ENCODE assay signal across 1 cellular context in genomic region chr20:62522748-62523396, GRCh38.
TF ChIP-seq lines count a peak whose summit lies in the region.

No MANE protein-coding gene starts in this region.

TF ChIP-seq in K562, 482 proteins besides CTCF, POLR2A, EP300 and RAD21 (continued from another document and continues in another):
- TF ChIP-seq, protein P1, sequence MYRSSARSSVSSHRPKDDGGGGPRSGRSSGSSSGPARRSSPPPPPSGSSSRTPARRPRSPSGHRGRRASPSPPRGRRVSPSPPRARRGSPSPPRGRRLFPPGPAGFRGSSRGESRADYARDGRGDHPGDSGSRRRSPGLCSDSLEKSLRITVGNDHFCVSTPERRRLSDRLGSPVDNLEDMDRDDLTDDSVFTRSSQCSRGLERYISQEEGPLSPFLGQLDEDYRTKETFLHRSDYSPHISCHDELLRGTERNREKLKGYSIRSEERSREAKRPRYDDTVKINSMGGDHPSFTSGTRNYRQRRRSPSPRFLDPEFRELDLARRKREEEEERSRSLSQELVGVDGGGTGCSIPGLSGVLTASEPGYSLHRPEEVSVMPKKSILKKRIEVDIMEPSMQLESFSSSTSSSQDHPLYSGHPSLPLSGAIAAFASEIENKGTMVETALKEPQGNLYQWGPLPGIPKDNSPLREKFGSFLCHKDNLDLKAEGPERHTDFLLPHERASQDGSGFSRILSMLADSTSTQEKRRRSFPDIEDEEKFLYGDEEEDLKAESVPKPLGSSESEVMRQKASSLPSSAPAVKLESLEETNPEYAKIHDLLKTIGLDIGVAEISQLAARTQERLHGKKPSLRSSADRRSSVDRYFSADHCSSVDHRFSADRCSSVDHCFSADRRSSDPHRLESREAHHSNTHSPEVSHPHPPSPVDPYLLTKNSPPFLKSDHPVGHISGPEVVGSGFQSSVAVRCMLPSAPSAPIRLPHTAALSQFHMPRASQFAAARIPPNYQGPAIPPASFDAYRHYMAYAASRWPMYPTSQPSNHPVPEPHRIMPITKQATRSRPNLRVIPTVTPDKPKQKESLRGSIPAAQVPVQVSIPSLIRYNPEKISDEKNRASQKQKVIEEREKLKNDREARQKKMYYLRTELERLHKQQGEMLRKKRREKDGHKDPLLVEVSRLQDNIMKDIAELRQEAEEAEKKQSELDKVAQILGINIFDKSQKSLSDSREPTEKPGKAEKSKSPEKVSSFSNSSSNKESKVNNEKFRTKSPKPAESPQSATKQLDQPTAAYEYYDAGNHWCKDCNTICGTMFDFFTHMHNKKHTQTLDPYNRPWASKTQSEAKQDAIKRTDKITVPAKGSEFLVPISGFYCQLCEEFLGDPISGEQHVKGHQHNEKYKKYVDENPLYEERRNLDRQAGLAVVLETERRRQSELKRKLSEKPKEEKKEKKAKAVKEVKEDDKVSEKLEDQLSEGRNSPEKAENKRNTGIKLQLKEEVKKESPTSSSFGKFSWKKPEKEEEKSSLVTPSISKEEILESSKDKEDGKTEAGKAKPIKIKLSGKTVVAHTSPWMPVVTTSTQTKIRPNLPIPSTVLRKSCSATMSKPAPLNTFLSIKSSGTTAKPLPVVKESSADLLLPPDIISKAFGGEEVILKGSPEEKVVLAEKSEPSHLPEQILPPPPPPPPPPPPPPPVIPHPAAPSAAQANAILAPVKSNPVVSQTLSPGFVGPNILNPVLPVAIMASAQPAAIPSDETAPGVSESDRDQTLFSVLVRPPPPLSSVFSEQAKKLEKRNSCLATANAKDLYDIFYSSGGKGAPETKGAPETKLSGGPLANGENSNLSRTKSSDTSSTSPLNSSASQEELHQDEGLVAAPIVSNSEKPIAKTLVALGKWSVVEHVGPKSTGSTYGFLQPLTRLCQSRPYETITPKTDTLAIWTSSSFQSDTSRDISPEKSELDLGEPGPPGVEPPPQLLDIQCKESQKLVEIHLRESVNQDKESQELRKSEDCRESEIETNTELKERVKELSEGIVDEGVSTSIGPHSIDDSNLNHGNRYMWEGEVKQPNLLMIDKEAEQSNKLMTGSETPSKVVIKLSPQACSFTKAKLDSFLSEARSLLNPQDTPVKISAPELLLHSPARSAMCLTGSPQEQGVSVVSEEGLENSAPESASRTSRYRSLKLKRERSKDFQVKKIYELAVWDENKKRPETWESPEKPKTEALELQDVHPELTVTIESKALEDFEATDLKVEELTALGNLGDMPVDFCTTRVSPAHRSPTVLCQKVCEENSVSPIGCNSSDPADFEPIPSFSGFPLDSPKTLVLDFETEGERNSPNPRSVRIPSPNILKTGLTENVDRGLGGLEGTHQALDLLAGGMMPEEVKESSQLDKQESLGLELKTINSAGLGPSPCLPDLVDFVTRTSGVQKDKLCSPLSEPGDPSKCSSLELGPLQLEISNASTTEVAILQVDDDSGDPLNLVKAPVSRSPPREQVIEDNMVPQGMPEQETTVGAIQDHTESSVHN (IDR thresholded peaks at IDR 0.05; ENCODE audit: borderline replicate concordance in 1 of 2, low read depth in 1 of 2): no peak
- TF ChIP-seq CTBP1 (IDR thresholded peaks at IDR 0.05; ENCODE audit: borderline replicate concordance) (peak; percentile 46), SP2 (IDR thresholded peaks at IDR 0.05; ENCODE audit: extremely low read depth, low read depth, low read length, poor library complexity, severe bottlenecking) (no peak), ZNF696 (CRISPR knock-in tag; conservative IDR thresholded peaks at IDR 0.05) (no peak), SNIP1 (IDR thresholded peaks at IDR 0.05; ENCODE audit: low read depth) (no peak), ZNF407 (IDR thresholded peaks at IDR 0.05; ENCODE audit: low read depth) (no peak), NUFIP1 (IDR thresholded peaks at IDR 0.05; ENCODE audit: partially characterized antibody) (no peak), CHD1 (IDR thresholded peaks at IDR 0.05; ENCODE audit: low read length) (no peak), SOX6 (IDR thresholded peaks at IDR 0.05) (no peak), CXXC5 (CRISPR knock-in tag; IDR thresholded peaks at IDR 0.05) (peak; percentile 49; the same call in 1 of the 2 replicates), ZNF778 (CRISPR knock-in tag; IDR thresholded peaks at IDR 0.05) (no peak), HMBOX1 (IDR thresholded peaks at IDR 0.05) (no peak), ZBTB1 (CRISPR knock-in tag; IDR thresholded peaks at IDR 0.05; ENCODE audit: borderline replicate concordance, low read depth) (no peak), ZNF12 (CRISPR knock-in tag; IDR thresholded peaks at IDR 0.05) (no peak), MED1 (CRISPR knock-in tag; IDR thresholded peaks at IDR 0.05; ENCODE audit: borderline replicate concordance) (no peak), NCOA4 (IDR thresholded peaks at IDR 0.05; ENCODE audit: partially characterized antibody) (no peak), NR1H2 (CRISPR knock-in tag; IDR thresholded peaks at IDR 0.05) (no peak), ARID1B (IDR thresholded peaks at IDR 0.05) (0 out of 2 replicates have a peak, but pooled peaks have one; percentile 10), CBFA2T3 (IDR thresholded peaks at IDR 0.05) (0 out of 2 replicates have a peak, but pooled peaks have one; percentile 5), ZFP1 (CRISPR knock-in tag; IDR thresholded peaks at IDR 0.05) (no peak), HDAC6 (IDR thresholded peaks at IDR 0.05; ENCODE audit: low read depth, low read length) (no peak), ZNF175 (CRISPR knock-in tag; IDR thresholded peaks at IDR 0.05; ENCODE audit: low read depth) (no peak), ASH1L (IDR thresholded peaks at IDR 0.05; ENCODE audit: borderline replicate concordance, low read depth, partially characterized antibody) (no peak), NELFE (IDR thresholded peaks at IDR 0.05; ENCODE audit: insufficient read depth, insufficient read length) (no peak), STAT5B (CRISPR knock-in tag; IDR thresholded peaks at IDR 0.05) (no peak), ESRRB (CRISPR knock-in tag; IDR thresholded peaks at IDR 0.05; ENCODE audit: borderline replicate concordance) (no peak), OTX1 (CRISPR knock-in tag; IDR thresholded peaks at IDR 0.05) (no peak)
- TF ChIP-seq, protein P2, sequence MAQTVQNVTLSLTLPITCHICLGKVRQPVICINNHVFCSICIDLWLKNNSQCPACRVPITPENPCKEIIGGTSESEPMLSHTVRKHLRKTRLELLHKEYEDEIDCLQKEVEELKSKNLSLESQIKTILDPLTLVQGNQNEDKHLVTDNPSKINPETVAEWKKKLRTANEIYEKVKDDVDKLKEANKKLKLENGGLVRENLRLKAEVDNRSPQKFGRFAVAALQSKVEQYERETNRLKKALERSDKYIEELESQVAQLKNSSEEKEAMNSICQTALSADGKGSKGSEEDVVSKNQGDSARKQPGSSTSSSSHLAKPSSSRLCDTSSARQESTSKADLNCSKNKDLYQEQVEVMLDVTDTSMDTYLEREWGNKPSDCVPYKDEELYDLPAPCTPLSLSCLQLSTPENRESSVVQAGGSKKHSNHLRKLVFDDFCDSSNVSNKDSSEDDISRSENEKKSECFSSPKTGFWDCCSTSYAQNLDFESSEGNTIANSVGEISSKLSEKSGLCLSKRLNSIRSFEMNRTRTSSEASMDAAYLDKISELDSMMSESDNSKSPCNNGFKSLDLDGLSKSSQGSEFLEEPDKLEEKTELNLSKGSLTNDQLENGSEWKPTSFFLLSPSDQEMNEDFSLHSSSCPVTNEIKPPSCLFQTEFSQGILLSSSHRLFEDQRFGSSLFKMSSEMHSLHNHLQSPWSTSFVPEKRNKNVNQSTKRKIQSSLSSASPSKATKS (CRISPR knock-in tag; IDR thresholded peaks at IDR 0.05): no peak
- TF ChIP-seq, protein P3, sequence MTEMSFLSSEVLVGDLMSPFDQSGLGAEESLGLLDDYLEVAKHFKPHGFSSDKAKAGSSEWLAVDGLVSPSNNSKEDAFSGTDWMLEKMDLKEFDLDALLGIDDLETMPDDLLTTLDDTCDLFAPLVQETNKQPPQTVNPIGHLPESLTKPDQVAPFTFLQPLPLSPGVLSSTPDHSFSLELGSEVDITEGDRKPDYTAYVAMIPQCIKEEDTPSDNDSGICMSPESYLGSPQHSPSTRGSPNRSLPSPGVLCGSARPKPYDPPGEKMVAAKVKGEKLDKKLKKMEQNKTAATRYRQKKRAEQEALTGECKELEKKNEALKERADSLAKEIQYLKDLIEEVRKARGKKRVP (CRISPR knock-in tag; IDR thresholded peaks at IDR 0.05): 0 out of 2 replicates have a peak, but pooled peaks have one; percentile 23
- TF ChIP-seq, protein P4, sequence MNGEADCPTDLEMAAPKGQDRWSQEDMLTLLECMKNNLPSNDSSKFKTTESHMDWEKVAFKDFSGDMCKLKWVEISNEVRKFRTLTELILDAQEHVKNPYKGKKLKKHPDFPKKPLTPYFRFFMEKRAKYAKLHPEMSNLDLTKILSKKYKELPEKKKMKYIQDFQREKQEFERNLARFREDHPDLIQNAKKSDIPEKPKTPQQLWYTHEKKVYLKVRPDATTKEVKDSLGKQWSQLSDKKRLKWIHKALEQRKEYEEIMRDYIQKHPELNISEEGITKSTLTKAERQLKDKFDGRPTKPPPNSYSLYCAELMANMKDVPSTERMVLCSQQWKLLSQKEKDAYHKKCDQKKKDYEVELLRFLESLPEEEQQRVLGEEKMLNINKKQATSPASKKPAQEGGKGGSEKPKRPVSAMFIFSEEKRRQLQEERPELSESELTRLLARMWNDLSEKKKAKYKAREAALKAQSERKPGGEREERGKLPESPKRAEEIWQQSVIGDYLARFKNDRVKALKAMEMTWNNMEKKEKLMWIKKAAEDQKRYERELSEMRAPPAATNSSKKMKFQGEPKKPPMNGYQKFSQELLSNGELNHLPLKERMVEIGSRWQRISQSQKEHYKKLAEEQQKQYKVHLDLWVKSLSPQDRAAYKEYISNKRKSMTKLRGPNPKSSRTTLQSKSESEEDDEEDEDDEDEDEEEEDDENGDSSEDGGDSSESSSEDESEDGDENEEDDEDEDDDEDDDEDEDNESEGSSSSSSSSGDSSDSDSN (IDR thresholded peaks at IDR 0.05; ENCODE audit: borderline replicate concordance in 1 of 2, low read depth in 2 of 2, low read length in 2 of 2): 0 out of 4 replicates have a peak, but pooled peaks of 1 of the 2 experiments have one; percentile 10
- TF ChIP-seq, protein P5, sequence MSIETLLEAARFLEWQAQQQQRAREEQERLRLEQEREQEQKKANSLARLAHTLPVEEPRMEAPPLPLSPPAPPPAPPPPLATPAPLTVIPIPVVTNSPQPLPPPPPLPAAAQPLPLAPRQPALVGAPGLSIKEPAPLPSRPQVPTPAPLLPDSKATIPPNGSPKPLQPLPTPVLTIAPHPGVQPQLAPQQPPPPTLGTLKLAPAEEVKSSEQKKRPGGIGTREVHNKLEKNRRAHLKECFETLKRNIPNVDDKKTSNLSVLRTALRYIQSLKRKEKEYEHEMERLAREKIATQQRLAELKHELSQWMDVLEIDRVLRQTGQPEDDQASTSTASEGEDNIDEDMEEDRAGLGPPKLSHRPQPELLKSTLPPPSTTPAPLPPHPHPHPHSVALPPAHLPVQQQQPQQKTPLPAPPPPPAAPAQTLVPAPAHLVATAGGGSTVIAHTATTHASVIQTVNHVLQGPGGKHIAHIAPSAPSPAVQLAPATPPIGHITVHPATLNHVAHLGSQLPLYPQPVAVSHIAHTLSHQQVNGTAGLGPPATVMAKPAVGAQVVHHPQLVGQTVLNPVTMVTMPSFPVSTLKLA (conservative IDR thresholded peaks at IDR 0.05): no peak
